Comparison of ENCODE assay signal across 39 cellular contexts in the genomic region with DNA sequence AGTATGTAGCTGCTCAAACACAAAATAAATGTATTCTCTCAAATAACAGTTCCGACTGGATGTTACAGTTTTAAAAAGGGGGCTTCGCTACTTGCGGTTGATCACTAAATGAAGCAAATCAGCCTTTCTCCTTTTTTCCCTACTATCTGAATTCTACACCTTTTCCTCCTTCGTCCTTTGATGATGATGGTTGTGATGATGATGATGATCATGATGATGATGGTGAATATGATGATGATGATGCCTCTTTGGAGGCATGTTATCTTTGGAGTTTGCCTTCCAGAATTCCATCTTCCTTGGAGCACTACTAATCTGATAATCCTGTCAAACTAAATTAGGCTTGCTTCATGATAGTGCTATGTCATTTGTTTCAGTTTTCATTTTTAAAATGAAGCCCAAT.
"Had no signal": no experiment of that assay in that cellular context is flagged by ENCODE, and none has a peak within 500 bp of the region (broad histone marks: within the 10 kb centered on the region; RNA-seq: fewer than 3 reads in every experiment).

No MANE protein-coding gene starts in this region.

- ATAC-seq: activated naive CD4-positive, alpha-beta T cell treated with anti-CD3 and anti-CD28 coated beads, Interleukin-2, amount 50 U/mL, for 72 hours; activated naive CD8-positive, alpha-beta T cell treated with anti-CD3 and anti-CD28 coated beads, Interleukin-2, amount 50 U/mL, for 24 hours; activated T-cell treated with anti-CD3 and anti-CD28 coated beads, Interleukin-2, amount 50 U/mL, for 4 hours; activated T-cell treated with anti-CD3 and anti-CD28 coated beads, Interleukin-2, amount 50 U/mL, for 72 hours; activated T-helper 17 cell treated with anti-CD3 and anti-CD28 coated beads, Interleukin-2, amount 50 U/mL, for 72 hours; body of pancreas had no signal

- H3K4me3 ChIP-seq: adrenal gland, ascending aorta, body of pancreas, breast epithelium, cardiac muscle cell had no signal

- H3K36me3 ChIP-seq: adrenal gland, ascending aorta, brain microvascular endothelial cell, breast epithelium, cardiac muscle cell had no signal

- DNase-seq: activated effector memory CD4-positive, alpha-beta T cell treated with anti-CD3 and anti-CD28 coated beads, Interleukin-2, amount 50 U/mL, for 16 hours; activated gamma-delta T cell; activated gamma-delta T cell treated with Interleukin-2 at 50 U/mL for 16 hours; activated naive CD4-positive, alpha-beta T cell; activated naive CD4-positive, alpha-beta T cell treated with anti-CD3 and anti-CD28 coated beads for 36 hours; activated naive CD4-positive, alpha-beta T cell treated with anti-CD3 and anti-CD28 coated beads, Interleukin-2, amount 10 ng/mL, durations not matched to agents 7 days and 5 days; activated naive CD4-positive, alpha-beta T cell treated with anti-CD3 and anti-CD28 coated beads, Interleukin-2, amount 50 U/mL, for 16 hours; activated naive CD4-positive, alpha-beta T cell treated with Interleukin-2 at 50 U/mL for 16 hours; activated naive CD8-positive, alpha-beta T cell treated with anti-CD3 and anti-CD28 coated beads for 36 hours; activated naive CD8-positive, alpha-beta T cell treated with anti-CD3 and anti-CD28 coated beads, Interleukin-2, amount 10 ng/mL, durations not matched to agents 7 days and 5 days; activated naive CD8-positive, alpha-beta T cell treated with anti-CD3 and anti-CD28 coated beads, Interleukin-2, amount 50 U/mL, for 24 hours; activated T-cell treated with anti-CD3 and anti-CD28 coated beads, Interleukin-2, amount 50 U/mL, for 1 hour; activated T-cell treated with anti-CD3 and anti-CD28 coated beads, Interleukin-2, amount 50 U/mL, for 24 hours; activated T-cell treated with anti-CD3 and anti-CD28 coated beads, Interleukin-2, amount 50 U/mL, for 4 hours; activated T-cell treated with anti-CD3 and anti-CD28 coated beads, Interleukin-2, amount 50 U/mL, for 48 hours; activated T-cell treated with anti-CD3 and anti-CD28 coated beads, Interleukin-2, amount 50 U/mL, for 72 hours; adrenal gland; amniotic stem cell; amygdala; anterior cingulate cortex; aorta; body of pancreas; brain microvascular endothelial cell; caudate nucleus; central memory CD4-positive, alpha-beta T cell; cerebellar nuclear complex had no signal

- H3K4me3 Mint-ChIP-seq: activated naive CD4-positive, alpha-beta T cell treated with anti-CD3 and anti-CD28 coated beads for 36 hours; activated naive CD4-positive, alpha-beta T cell treated with anti-CD3 and anti-CD28 coated beads, Interleukin-2, amount 10 ng/mL, durations not matched to agents 7 days and 5 days; activated naive CD4-positive, alpha-beta T cell treated with anti-CD3 and anti-CD28 coated beads, Interleukin-2, amount 50 U/mL, for 24 hours; activated naive CD8-positive, alpha-beta T cell; activated naive CD8-positive, alpha-beta T cell treated with anti-CD3 and anti-CD28 coated beads for 36 hours; activated naive CD8-positive, alpha-beta T cell treated with anti-CD3 and anti-CD28 coated beads, Interleukin-2, amount 10 ng/mL, durations not matched to agents 7 days and 5 days; activated naive CD8-positive, alpha-beta T cell treated with anti-CD3 and anti-CD28 coated beads, Interleukin-2, amount 50 U/mL, for 24 hours; activated T-cell treated with anti-CD3 and anti-CD28 coated beads, Interleukin-2, amount 50 U/mL, for 24 hours; activated T-cell treated with anti-CD3 and anti-CD28 coated beads, Interleukin-2, amount 50 U/mL, for 4 hours; activated T-cell treated with anti-CD3 and anti-CD28 coated beads, Interleukin-2, amount 50 U/mL, for 72 hours; activated T-helper 1 cell treated with anti-CD3 and anti-CD28 coated beads, Interleukin-12 subunit alpha, Interleukin-12 subunit beta, Interleukin-2, Interleukin-4 antibody, amounts not matched to agents 30 ng/mL and 10 ng/mL and 1 ng/mL, durations not matched to agents 14 hours and 24 hours and 36 hours; activated T-helper 17 cell treated with anti-CD3 and anti-CD28 coated beads, Interleukin-2, amount 50 U/mL, for 72 hours; brain; central memory CD8-positive, alpha-beta T cell had no signal

- H3K27me3 ChIP-seq: adrenal gland, ascending aorta, body of pancreas, brain microvascular endothelial cell, breast epithelium, cardiac muscle cell had no signal

- H3K9me3 ChIP-seq: adrenal gland, body of pancreas had no signal

- FAIRE-seq: astrocyte, bronchial epithelial cell had no signal

- H3K4me1 Mint-ChIP-seq: activated naive CD4-positive, alpha-beta T cell treated with anti-CD3 and anti-CD28 coated beads, Interleukin-2, amount 10 ng/mL, durations not matched to agents 7 days and 5 days; activated naive CD4-positive, alpha-beta T cell treated with anti-CD3 and anti-CD28 coated beads, Interleukin-2, amount 50 U/mL, for 24 hours; activated naive CD8-positive, alpha-beta T cell treated with anti-CD3 and anti-CD28 coated beads for 36 hours; activated naive CD8-positive, alpha-beta T cell treated with anti-CD3 and anti-CD28 coated beads, Interleukin-2, amount 10 ng/mL, durations not matched to agents 7 days and 5 days; activated naive CD8-positive, alpha-beta T cell treated with anti-CD3 and anti-CD28 coated beads, Interleukin-2, amount 50 U/mL, for 24 hours; activated T-helper 17 cell treated with anti-CD3 and anti-CD28 coated beads, Interleukin-2, amount 50 U/mL, for 72 hours; brain; central memory CD8-positive, alpha-beta T cell had no signal

- H3K27ac ChIP-seq: adrenal gland, ascending aorta, body of pancreas, brain microvascular endothelial cell, breast epithelium, cardiac muscle cell had no signal

- H3K36me3 Mint-ChIP-seq: activated naive CD4-positive, alpha-beta T cell treated with anti-CD3 and anti-CD28 coated beads, Interleukin-2, amount 10 ng/mL, durations not matched to agents 7 days and 5 days; activated naive CD4-positive, alpha-beta T cell treated with anti-CD3 and anti-CD28 coated beads, Interleukin-2, amount 50 U/mL, for 24 hours; activated naive CD8-positive, alpha-beta T cell; activated naive CD8-positive, alpha-beta T cell treated with anti-CD3 and anti-CD28 coated beads, Interleukin-2, amount 10 ng/mL, durations not matched to agents 7 days and 5 days; brain had no signal

- H3K27ac Mint-ChIP-seq: activated naive CD4-positive, alpha-beta T cell treated with anti-CD3 and anti-CD28 coated beads for 36 hours; activated naive CD4-positive, alpha-beta T cell treated with anti-CD3 and anti-CD28 coated beads, Interleukin-2, amount 10 ng/mL, durations not matched to agents 7 days and 5 days; activated naive CD4-positive, alpha-beta T cell treated with anti-CD3 and anti-CD28 coated beads, Interleukin-2, amount 50 U/mL, for 24 hours; activated naive CD4-positive, alpha-beta T cell treated with anti-CD3 and anti-CD28 coated beads, Interleukin-2, amount 50 U/mL, for 72 hours; activated naive CD8-positive, alpha-beta T cell; activated naive CD8-positive, alpha-beta T cell treated with anti-CD3 and anti-CD28 coated beads for 36 hours; activated naive CD8-positive, alpha-beta T cell treated with anti-CD3 and anti-CD28 coated beads, Interleukin-2, amount 10 ng/mL, durations not matched to agents 7 days and 5 days; activated naive CD8-positive, alpha-beta T cell treated with anti-CD3 and anti-CD28 coated beads, Interleukin-2, amount 50 U/mL, for 24 hours; activated T-cell treated with anti-CD3 and anti-CD28 coated beads, Interleukin-2, amount 50 U/mL, for 24 hours; activated T-cell treated with anti-CD3 and anti-CD28 coated beads, Interleukin-2, amount 50 U/mL, for 72 hours; activated T-helper 1 cell treated with anti-CD3 and anti-CD28 coated beads, Interleukin-12 subunit alpha, Interleukin-12 subunit beta, Interleukin-2, Interleukin-4 antibody, amounts not matched to agents 30 ng/mL and 10 ng/mL and 1 ng/mL, durations not matched to agents 14 hours and 24 hours and 36 hours; activated T-helper 17 cell treated with anti-CD3 and anti-CD28 coated beads, Interleukin-2, amount 50 U/mL, for 72 hours; activated T-helper 2 cell treated with anti-CD3 and anti-CD28 coated beads, Interferon-gamma antibody, Interleukin-2, Interleukin-4, amounts not matched to agents 10 μg/mL and 5 μg/mL and 100 μg/mL, durations not matched to agents 14 hours and 24 hours and 36 hours; brain had no signal

- H3K27me3 Mint-ChIP-seq: activated naive CD4-positive, alpha-beta T cell treated with anti-CD3 and anti-CD28 coated beads, Interleukin-2, amount 10 ng/mL, durations not matched to agents 7 days and 5 days; activated naive CD4-positive, alpha-beta T cell treated with anti-CD3 and anti-CD28 coated beads, Interleukin-2, amount 50 U/mL, for 24 hours; activated naive CD8-positive, alpha-beta T cell treated with anti-CD3 and anti-CD28 coated beads for 36 hours; activated naive CD8-positive, alpha-beta T cell treated with anti-CD3 and anti-CD28 coated beads, Interleukin-2, amount 10 ng/mL, durations not matched to agents 7 days and 5 days; activated naive CD8-positive, alpha-beta T cell treated with anti-CD3 and anti-CD28 coated beads, Interleukin-2, amount 50 U/mL, for 24 hours; activated T-cell treated with anti-CD3 and anti-CD28 coated beads, Interleukin-2, amount 50 U/mL, for 24 hours; brain; central memory CD8-positive, alpha-beta T cell had no signal

- H3K4me1 ChIP-seq: adrenal gland, ascending aorta, body of pancreas, breast epithelium had no signal
